In genomic region chr2:200221055-200221692, GRCh38 we compare ENCODE assay signal across 1 cellular context.
A peak's percentile ranks its signal among the peaks of the same experiment; 100 is the strongest.
TF ChIP-seq lines count a peak whose summit lies in the region.

No MANE protein-coding gene starts in this region.

TF ChIP-seq in HepG2, 621 proteins besides CTCF, POLR2A, EP300 and RAD21 (continued from another document and continues in another):
- TF ChIP-seq, protein P1, sequence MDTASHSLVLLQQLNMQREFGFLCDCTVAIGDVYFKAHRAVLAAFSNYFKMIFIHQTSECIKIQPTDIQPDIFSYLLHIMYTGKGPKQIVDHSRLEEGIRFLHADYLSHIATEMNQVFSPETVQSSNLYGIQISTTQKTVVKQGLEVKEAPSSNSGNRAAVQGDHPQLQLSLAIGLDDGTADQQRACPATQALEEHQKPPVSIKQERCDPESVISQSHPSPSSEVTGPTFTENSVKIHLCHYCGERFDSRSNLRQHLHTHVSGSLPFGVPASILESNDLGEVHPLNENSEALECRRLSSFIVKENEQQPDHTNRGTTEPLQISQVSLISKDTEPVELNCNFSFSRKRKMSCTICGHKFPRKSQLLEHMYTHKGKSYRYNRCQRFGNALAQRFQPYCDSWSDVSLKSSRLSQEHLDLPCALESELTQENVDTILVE (CRISPR knock-in tag; IDR thresholded peaks at IDR 0.05) = no peak
- peak; percentile 49; the same call in 1 of the 2 replicates for TF ChIP-seq ZNF792 (CRISPR knock-in tag; IDR thresholded peaks at IDR 0.05)
- TF ChIP-seq ZNF33A (CRISPR knock-in tag; IDR thresholded peaks at IDR 0.05; ENCODE audit: borderline replicate concordance) = no peak
- no peak for TF ChIP-seq ISX (CRISPR knock-in tag; conservative IDR thresholded peaks at IDR 0.05)
- TF ChIP-seq, protein P2, sequence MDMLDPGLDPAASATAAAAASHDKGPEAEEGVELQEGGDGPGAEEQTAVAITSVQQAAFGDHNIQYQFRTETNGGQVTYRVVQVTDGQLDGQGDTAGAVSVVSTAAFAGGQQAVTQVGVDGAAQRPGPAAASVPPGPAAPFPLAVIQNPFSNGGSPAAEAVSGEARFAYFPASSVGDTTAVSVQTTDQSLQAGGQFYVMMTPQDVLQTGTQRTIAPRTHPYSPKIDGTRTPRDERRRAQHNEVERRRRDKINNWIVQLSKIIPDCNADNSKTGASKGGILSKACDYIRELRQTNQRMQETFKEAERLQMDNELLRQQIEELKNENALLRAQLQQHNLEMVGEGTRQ (IDR thresholded peaks at IDR 0.05; ENCODE audit: low read depth, low read length) = peak; percentile 83
- TF ChIP-seq, protein P2 (CRISPR knock-in tag; IDR thresholded peaks at IDR 0.05; ENCODE audit: borderline replicate concordance) = peak; percentile 89; the same call in 1 of the 2 replicates
- TF ChIP-seq ZNF597 (CRISPR knock-in tag; IDR thresholded peaks at IDR 0.05) = no peak
- TF ChIP-seq TFE3 (CRISPR knock-in tag; IDR thresholded peaks at IDR 0.05) = peak; percentile 98
- 0 out of 2 replicates have a peak, but pooled peaks have one; percentile 53 for TF ChIP-seq MLXIP (CRISPR knock-in tag; IDR thresholded peaks at IDR 0.05; ENCODE audit: borderline replicate concordance)
- no peak for TF ChIP-seq CHD2 (IDR thresholded peaks at IDR 0.05; ENCODE audit: low read depth, low read length)
- TF ChIP-seq ZNF18 (CRISPR knock-in tag; IDR thresholded peaks at IDR 0.05; ENCODE audit: insufficient replicate concordance) = peak; percentile 63
- TF ChIP-seq ETV6 (CRISPR knock-in tag; conservative IDR thresholded peaks at IDR 0.05) = no peak
- peak; percentile 55; the same call in 1 of the 2 replicates for TF ChIP-seq ZMYM2 (CRISPR knock-in tag; IDR thresholded peaks at IDR 0.05)
- TF ChIP-seq KDM4B (CRISPR knock-in tag; IDR thresholded peaks at IDR 0.05) = peak; percentile 55; the same call in 1 of the 2 replicates
- TF ChIP-seq ZBTB3 (CRISPR knock-in tag; IDR thresholded peaks at IDR 0.05; ENCODE audit: borderline replicate concordance, low read depth) = 0 out of 2 replicates have a peak, but pooled peaks have one; percentile 47
- peak; percentile 92 for TF ChIP-seq SOX5 (CRISPR knock-in tag; IDR thresholded peaks at IDR 0.05; ENCODE audit: borderline replicate concordance)
- TF ChIP-seq MIXL1 (CRISPR knock-in tag; IDR thresholded peaks at IDR 0.05) = peak; percentile 85; the same call in 1 of the 2 replicates
- 0 out of 2 replicates have a peak, but pooled peaks have one; percentile 39 for TF ChIP-seq ZNF451 (CRISPR knock-in tag; IDR thresholded peaks at IDR 0.05)
- TF ChIP-seq FOXC1 (CRISPR knock-in tag; IDR thresholded peaks at IDR 0.05; ENCODE audit: borderline replicate concordance) = 0 out of 2 replicates have a peak, but pooled peaks have one; percentile 29
- peak; percentile 62; the same call in 1 of the 2 replicates for TF ChIP-seq NKX3-1 (CRISPR knock-in tag; IDR thresholded peaks at IDR 0.05)
- no peak for TF ChIP-seq ZNF17 (CRISPR knock-in tag; IDR thresholded peaks at IDR 0.05)
- peak; percentile 79 for TF ChIP-seq FOXK1 (CRISPR knock-in tag; IDR thresholded peaks at IDR 0.05; ENCODE audit: borderline replicate concordance, low read depth)
- TF ChIP-seq KLF9 (CRISPR knock-in tag; IDR thresholded peaks at IDR 0.05; ENCODE audit: low read depth) = no peak
- TF ChIP-seq SCMH1 (CRISPR knock-in tag; IDR thresholded peaks at IDR 0.05; ENCODE audit: borderline replicate concordance) = no peak
- TF ChIP-seq EHMT2 (IDR thresholded peaks at IDR 0.05; ENCODE audit: borderline replicate concordance, low read depth, low read length) = peak; percentile 97
- TF ChIP-seq RARG (CRISPR knock-in tag; IDR thresholded peaks at IDR 0.05; ENCODE audit: low read depth) = no peak
- TF ChIP-seq MED8 (CRISPR knock-in tag; IDR thresholded peaks at IDR 0.05; ENCODE audit: insufficient replicate concordance) = no peak
- TF ChIP-seq ZNF20 (CRISPR knock-in tag; IDR thresholded peaks at IDR 0.05) = no peak
- peak; percentile 55; the same call in 1 of the 2 replicates for TF ChIP-seq HIVEP1 (CRISPR knock-in tag; IDR thresholded peaks at IDR 0.05)
- TF ChIP-seq ZNF232 (CRISPR knock-in tag; IDR thresholded peaks at IDR 0.05; ENCODE audit: borderline replicate concordance) = peak; percentile 40; the same call in 1 of the 2 replicates
- TF ChIP-seq, protein P3, sequence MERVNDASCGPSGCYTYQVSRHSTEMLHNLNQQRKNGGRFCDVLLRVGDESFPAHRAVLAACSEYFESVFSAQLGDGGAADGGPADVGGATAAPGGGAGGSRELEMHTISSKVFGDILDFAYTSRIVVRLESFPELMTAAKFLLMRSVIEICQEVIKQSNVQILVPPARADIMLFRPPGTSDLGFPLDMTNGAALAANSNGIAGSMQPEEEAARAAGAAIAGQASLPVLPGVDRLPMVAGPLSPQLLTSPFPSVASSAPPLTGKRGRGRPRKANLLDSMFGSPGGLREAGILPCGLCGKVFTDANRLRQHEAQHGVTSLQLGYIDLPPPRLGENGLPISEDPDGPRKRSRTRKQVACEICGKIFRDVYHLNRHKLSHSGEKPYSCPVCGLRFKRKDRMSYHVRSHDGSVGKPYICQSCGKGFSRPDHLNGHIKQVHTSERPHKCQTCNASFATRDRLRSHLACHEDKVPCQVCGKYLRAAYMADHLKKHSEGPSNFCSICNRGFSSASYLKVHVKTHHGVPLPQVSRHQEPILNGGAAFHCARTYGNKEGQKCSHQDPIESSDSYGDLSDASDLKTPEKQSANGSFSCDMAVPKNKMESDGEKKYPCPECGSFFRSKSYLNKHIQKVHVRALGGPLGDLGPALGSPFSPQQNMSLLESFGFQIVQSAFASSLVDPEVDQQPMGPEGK (CRISPR knock-in tag; IDR thresholded peaks at IDR 0.05) = peak; percentile 78
- TF ChIP-seq, protein P4, sequence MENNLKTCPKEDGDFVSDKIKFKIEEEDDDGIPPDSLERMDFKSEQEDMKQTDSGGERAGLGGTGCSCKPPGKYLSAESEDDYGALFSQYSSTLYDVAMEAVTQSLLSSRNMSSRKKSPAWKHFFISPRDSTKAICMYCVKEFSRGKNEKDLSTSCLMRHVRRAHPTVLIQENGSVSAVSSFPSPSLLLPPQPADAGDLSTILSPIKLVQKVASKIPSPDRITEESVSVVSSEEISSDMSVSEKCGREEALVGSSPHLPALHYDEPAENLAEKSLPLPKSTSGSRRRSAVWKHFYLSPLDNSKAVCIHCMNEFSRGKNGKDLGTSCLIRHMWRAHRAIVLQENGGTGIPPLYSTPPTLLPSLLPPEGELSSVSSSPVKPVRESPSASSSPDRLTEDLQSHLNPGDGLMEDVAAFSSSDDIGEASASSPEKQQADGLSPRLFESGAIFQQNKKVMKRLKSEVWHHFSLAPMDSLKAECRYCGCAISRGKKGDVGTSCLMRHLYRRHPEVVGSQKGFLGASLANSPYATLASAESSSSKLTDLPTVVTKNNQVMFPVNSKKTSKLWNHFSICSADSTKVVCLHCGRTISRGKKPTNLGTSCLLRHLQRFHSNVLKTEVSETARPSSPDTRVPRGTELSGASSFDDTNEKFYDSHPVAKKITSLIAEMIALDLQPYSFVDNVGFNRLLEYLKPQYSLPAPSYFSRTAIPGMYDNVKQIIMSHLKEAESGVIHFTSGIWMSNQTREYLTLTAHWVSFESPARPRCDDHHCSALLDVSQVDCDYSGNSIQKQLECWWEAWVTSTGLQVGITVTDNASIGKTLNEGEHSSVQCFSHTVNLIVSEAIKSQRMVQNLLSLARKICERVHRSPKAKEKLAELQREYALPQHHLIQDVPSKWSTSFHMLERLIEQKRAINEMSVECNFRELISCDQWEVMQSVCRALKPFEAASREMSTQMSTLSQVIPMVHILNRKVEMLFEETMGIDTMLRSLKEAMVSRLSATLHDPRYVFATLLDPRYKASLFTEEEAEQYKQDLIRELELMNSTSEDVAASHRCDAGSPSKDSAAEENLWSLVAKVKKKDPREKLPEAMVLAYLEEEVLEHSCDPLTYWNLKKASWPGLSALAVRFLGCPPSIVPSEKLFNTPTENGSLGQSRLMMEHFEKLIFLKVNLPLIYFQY (CRISPR knock-in tag; IDR thresholded peaks at IDR 0.05; ENCODE audit: borderline replicate concordance) = peak; percentile 71; the same call in 1 of the 2 replicates
- TF ChIP-seq ZNF629 (CRISPR knock-in tag; conservative IDR thresholded peaks at IDR 0.05) = no peak
- peak; percentile 95 for TF ChIP-seq HOMEZ (CRISPR knock-in tag; IDR thresholded peaks at IDR 0.05; ENCODE audit: low read depth)
- no peak for TF ChIP-seq PBX3 (CRISPR knock-in tag; IDR thresholded peaks at IDR 0.05; ENCODE audit: borderline replicate concordance)
- no peak for TF ChIP-seq ZC3H4 (CRISPR knock-in tag; IDR thresholded peaks at IDR 0.05; ENCODE audit: borderline replicate concordance)
